ENCODE assay signal across 8 cellular contexts in the genomic region with DNA sequence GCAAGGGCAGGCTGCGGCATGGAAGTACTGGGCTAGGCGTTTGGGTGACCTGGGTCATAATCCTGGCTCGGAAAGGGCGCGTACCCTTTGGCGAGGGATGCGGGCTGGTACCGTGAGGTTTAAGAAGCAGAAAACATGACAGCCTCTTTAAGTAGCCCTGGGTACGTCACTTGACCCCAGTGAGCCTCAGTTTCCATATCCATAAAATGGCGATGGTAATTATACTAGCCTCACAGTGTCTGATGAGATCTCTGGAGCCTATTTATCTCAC. TPM values are rescaled to one million over a fixed set of nuclear protein-coding genes. Genes with fewer than 3 reads are reported as not detected.
DNase-seq lines count a peak whose midpoint lies in the region; ATAC-seq and TF ChIP-seq lines count a peak whose summit lies in the region.

No MANE protein-coding gene starts in this region.

- no peaks in the 10 kb centered on the region for H3K27me3 Mint-ChIP-seq in activated T-cell treated with anti-CD3 and anti-CD28 coated beads, Interleukin-2, amount 50 U/mL, for 24 hours

- H3K36me3 ChIP-seq in tibial nerve, result peaks cover 0 to 17% (median 0%) of the 10 kb centered on the region in 3 donors

- 1% methylated on average over 9 to 10 of the region's 10 CpGs for WGBS in lower leg skin, 2 donors
- WGBS in tibial nerve, 2 donors, result 1 to 3% methylated on average over 10 of the region's 10 CpGs

- no peaks in the 10 kb centered on the region for H3K9me3 Mint-ChIP-seq in activated T-cell treated with anti-CD3 and anti-CD28 coated beads, Interleukin-2, amount 50 U/mL, for 24 hours

- H3K27ac Mint-ChIP-seq in activated T-cell treated with anti-CD3 and anti-CD28 coated beads, Interleukin-2, amount 50 U/mL, for 24 hours, result peak overlapping the region; percentile 96

- in situ Hi-C loops in astrocyte of the cerebellum (cut with HindIII; ENCODE audit: low sequenced_read_pairs), result loop anchor here (5.0 kb wide), 3 partner anchors 76 to 186 kb away; no protein-coding TSS in a partner anchor

- TF ChIP-seq EP300 in tibial nerve (IDR thresholded peaks at IDR 0.05), result no peak

- H3K9me3 ChIP-seq in tibial nerve, result no peaks in the 10 kb centered on the region

- H3K27ac ChIP-seq in tibial nerve, result peak overlapping the region; percentile 96 to 100 (median 98)

- TF ChIP-seq POLR2A in lower leg skin (IDR thresholded peaks at IDR 0.05) (no peak), tibial nerve (IDR thresholded peaks at IDR 0.05) (no peak)

- peak overlapping the region; percentile 82 for H3K4me3 Mint-ChIP-seq in activated T-cell treated with anti-CD3 and anti-CD28 coated beads, Interleukin-2, amount 50 U/mL, for 24 hours

- DNase-seq in activated T-cell treated with anti-CD3 and anti-CD28 coated beads, Interleukin-2, amount 50 U/mL, for 24 hours, result no peak
- DNase-seq in activated T-cell treated with anti-CD3 and anti-CD28 coated beads for 4 hours (no peak), astrocyte of the cerebellum (ENCODE audit: low read depth) (no peak), lower leg skin (ENCODE audit: low spot score in 2 of 2) (no peak), tibial nerve (ENCODE audit: low spot score in 2 of 2) (no peak), OCI-M1 (lab: John Stamatoyannopoulos, UW) (no peak), NCI-H446 treated with DMSO at 0.1 percent for 48 hours (lab: John Stamatoyannopoulos, UW) (no peak)

- H3K36me3 Mint-ChIP-seq in activated T-cell treated with anti-CD3 and anti-CD28 coated beads, Interleukin-2, amount 50 U/mL, for 24 hours (ENCODE audit: low read depth), result peaks cover 49% of the 10 kb centered on the region

- ATAC-seq in HG02678 (IDR thresholded peaks at IDR 0.05; ENCODE audit: unreplicated experiment), result no peak

- H3K4me1 ChIP-seq in tibial nerve, result peaks cover 7 to 55% (median 42%) of the 10 kb centered on the region in 4 donors

- TF ChIP-seq CTCF in astrocyte of the cerebellum (IDR thresholded peaks at IDR 0.05; ENCODE audit: low read depth, low read length, missing control alignments), result no peak
- no peak for TF ChIP-seq CTCF in lower leg skin (IDR thresholded peaks at IDR 0.05)
- TF ChIP-seq CTCF in tibial nerve (IDR thresholded peaks at IDR 0.05), result no peak

- H3K4me1 Mint-ChIP-seq in activated T-cell treated with anti-CD3 and anti-CD28 coated beads, Interleukin-2, amount 50 U/mL, for 24 hours (ENCODE audit: low read depth), result peaks cover 81% of the 10 kb centered on the region

- H3K27me3 ChIP-seq in tibial nerve, result no peaks in the 10 kb centered on the region

- intact Hi-C loops in lower leg skin (cut with DNase I; ENCODE audit: low total_unique reads), result loop anchor here (10.0 kb wide), 1 partner anchor 94 kb away; the partner anchor contains the start of gene ARID1A

- H3K4me3 ChIP-seq in astrocyte of the cerebellum (ENCODE audit: low read depth, low read length), result peak overlapping the region; percentile 62
- peak overlapping the region; percentile 69 for H3K4me3 ChIP-seq in lower leg skin (ENCODE audit: low read depth, poor library complexity, severe bottlenecking)
- peak overlapping the region; percentile 79 to 84 (median 82) for H3K4me3 ChIP-seq in tibial nerve

RNA-seq across cellular contexts. Expression of gene PIGV, which starts 0.7 kb away (rescaled TPM):
- total RNA-seq in lower leg skin, result 10 to 100 TPM; 18.2 to 39.3 (median 27.1) TPM
- total RNA-seq in tibial nerve, result 10 to 100 TPM in 3 of 4 donors, 1 to 10 TPM in 1; 9.3 to 22.2 (median 17.6) TPM

RNA-seq across cellular contexts. Expression of gene ZDHHC18, which starts 38.0 kb away (rescaled TPM):
- 10 to 100 TPM; 14.1 to 28.4 (median 18.8) TPM for total RNA-seq in lower leg skin
- total RNA-seq in tibial nerve, result 10 to 100 TPM in 2 of 4 donors, 1 to 10 TPM in 2; 9.2 to 13.5 (median 10.0) TPM
